ENCODE assay signal across 12 cellular contexts in the genomic region with DNA sequence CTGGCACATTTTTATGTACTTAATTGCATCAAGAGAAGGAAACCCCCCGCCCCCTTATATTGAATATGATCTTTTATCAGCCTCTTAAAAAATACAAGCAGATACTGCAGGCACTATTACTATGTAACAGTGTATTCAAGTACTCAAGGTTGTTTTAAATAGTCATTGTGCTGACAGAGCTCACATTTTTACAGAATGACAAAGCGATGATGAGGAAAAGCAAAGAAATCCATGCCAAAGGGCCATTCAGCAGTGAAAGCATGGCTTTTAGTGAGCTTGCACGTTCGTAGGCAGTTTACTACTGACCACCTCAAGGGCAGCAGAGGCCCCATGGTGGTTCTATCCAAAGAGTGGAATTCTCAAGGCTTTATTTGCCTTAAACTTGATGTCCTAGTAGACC.
A peak's percentile ranks its signal among the peaks of the same experiment; 100 is the strongest.
DNase-seq lines count a peak whose midpoint lies in the region; ATAC-seq and TF ChIP-seq lines count a peak whose summit lies in the region.
"Had no signal": no experiment of that assay in that cellular context is flagged by ENCODE, and none has a peak within 500 bp of the region (broad histone marks: within the 10 kb centered on the region; RNA-seq: fewer than 3 reads in every experiment).

No MANE protein-coding gene starts in this region.

- no peaks in the 10 kb centered on the region for H3K36me3 ChIP-seq in thyroid gland

- H3K27ac ChIP-seq in RWPE1 (no peak overlapping the region), thyroid gland (peak overlapping the region; percentile 46 to 63 (median 61))

- WGBS in thyroid gland, 2 donors: 42 to 50% methylated on average over 4 of the region's 4 CpGs

- intact Hi-C loops in thyroid gland (cut with DNase I): no loop called here

- no peaks in the 10 kb centered on the region for H3K27me3 ChIP-seq in thyroid gland

- CTCF ChIA-PET in RWPE1 (lab: Yijun Ruan, JAX): no interaction called here

- no peak for TF ChIP-seq POLR2A in thyroid gland (IDR thresholded peaks at IDR 0.05)

- DNase-seq in GM04504 (ENCODE audit: low read depth) (peak; percentile 5), RWPE1 (ENCODE audit: low spot score) (peak; percentile 2), fibroblast of pulmonary artery (ENCODE audit: low read depth) (peak; percentile 61), thyroid gland (peak in 1 of 2 donors; percentile 27), NCI-H2227 (lab: John Stamatoyannopoulos, UW; ENCODE audit: unreplicated experiment) (no peak)
- no peak for DNase-seq in stimulated activated CD4-positive, alpha-beta T cell treated with anti-CD3 and anti-CD28 coated beads, Interleukin-4, amount 100 ng/mL, for 4 hours
- DNase-seq: activated CD4-positive, alpha-beta T cell treated with anti-CD3 and anti-CD28 coated beads for 1 hour; NCI-H1417 treated with DMSO at 0.1 percent for 48 hours; NCI-H774; right cardiac atrium; substantia nigra had no signal

- H3K4me3 ChIP-seq in fibroblast of pulmonary artery (replicated peaks; ENCODE audit: low read depth, low read length): no peak overlapping the region
- no peak overlapping the region for H3K4me3 ChIP-seq in thyroid gland (replicated peaks in 1 of 3)

- H3K9me3 ChIP-seq in thyroid gland: no peaks in the 10 kb centered on the region

- TF ChIP-seq CTCF in RWPE1 (conservative IDR thresholded peaks at IDR 0.05; ENCODE audit: low read depth) (no peak), fibroblast of pulmonary artery (IDR thresholded peaks at IDR 0.05; ENCODE audit: low read length, missing control alignments) (no peak), thyroid gland (IDR thresholded peaks at IDR 0.05) (no peak)

- no peak for ATAC-seq in HG02870 (IDR thresholded peaks at IDR 0.05; ENCODE audit: unreplicated experiment)
- ATAC-seq: right cardiac atrium had no signal

- POLR2A ChIA-PET in RWPE1 (lab: Yijun Ruan, JAX; ENCODE audit: low non-redundant PET): no interaction called here

- peaks cover 8 to 9% of the 10 kb centered on the region in 2 donors for H3K4me1 ChIP-seq in thyroid gland

Comparison
In these comparisons a context has a peak if more than half of its experiments do, and no peak if none do; other contexts are left out.
1. DNase-seq: peak in GM04504 (single experiment), RWPE1 (single experiment) and fibroblast of pulmonary artery (single experiment); none in NCI-H2227 (single experiment) and stimulated activated CD4-positive, alpha-beta T cell treated with anti-CD3 and anti-CD28 coated beads, Interleukin-4, amount 100 ng/mL, for 4 hours (0 of 2).